8 cellular contexts compared by ENCODE assay signal in genomic region chr2:118310878-118311442, GRCh38.
DNase-seq lines count a peak whose midpoint lies in the region; ATAC-seq, FAIRE-seq and TF ChIP-seq lines count a peak whose summit lies in the region.

No MANE protein-coding gene starts in this region.

- H3K36me3 ChIP-seq in GM12878 (ENCODE audit: control insufficient read depth in 2 of 2, insufficient read depth in 2 of 2, low read length in 1 of 2) = no peaks in the 10 kb centered on the region
- H3K36me3 ChIP-seq in lower lobe of right lung = no peaks in the 10 kb centered on the region
- H3K36me3 ChIP-seq in transverse colon = no peaks in the 10 kb centered on the region

- TF ChIP-seq POLR2A in GM12878 (IDR thresholded peaks at IDR 0.05; ENCODE audit: low read depth, low read length) (no peak), transverse colon (IDR thresholded peaks at IDR 0.05) (no peak)

- intact Hi-C loops in activated naive CD4-positive, alpha-beta T cell treated with anti-CD3 and anti-CD28 coated beads for 36 hours (cut with micrococcal nuclease) = loop anchor here (1.0 to 10.0 kb wide), 8 partner anchors 89 to 1056 kb away; partner anchors contain the start of genes C2orf76, CCDC93, DBI and DDX18
- intact Hi-C loops in GM12878 (cut with micrococcal nuclease; ENCODE audit: unreplicated experiment) (no loop called here), lower lobe of right lung (cut with DNase I) (no loop called here), transverse colon (cut with DNase I; ENCODE audit: low total_unique reads) (no loop called here)

- 70% methylated on average over 15 of the region's 15 CpGs for WGBS in GM12878 (ENCODE audit: insufficient coverage, insufficient replicate concordance, low lambda C conversion rate, missing lambda C conversion rate)
- WGBS in transverse colon (ENCODE audit: low coverage in 1 of 2), 2 donors = 44 to 49% methylated on average over 4 to 15 of the region's 15 CpGs

- no peak for TF ChIP-seq CTCF in GM12878 (IDR thresholded peaks at IDR 0.05 in 2 of 3, conservative IDR thresholded peaks at IDR 0.05 in 1 of 3; ENCODE audit: control insufficient read depth in 2 of 3, extremely low read depth in 1 of 3, insufficient read depth in 1 of 3, low read depth in 3 of 3, low read length in 3 of 3)
- no peak for TF ChIP-seq CTCF in lower lobe of right lung (IDR thresholded peaks at IDR 0.05)
- no peak for TF ChIP-seq CTCF in transverse colon (IDR thresholded peaks at IDR 0.05)

- no peaks in the 10 kb centered on the region for H4K20me1 ChIP-seq in GM12878 (ENCODE audit: control insufficient read depth, insufficient read depth)

- TF ChIP-seq EP300 in GM12878 (IDR thresholded peaks at IDR 0.05; ENCODE audit: borderline replicate concordance in 1 of 2, control insufficient read depth in 1 of 2, low read depth in 2 of 2, low read length in 2 of 2) (no peak), transverse colon (IDR thresholded peaks at IDR 0.05; ENCODE audit: low read depth) (no peak)

- no peak for TF ChIP-seq RAD21 in GM12878 (IDR thresholded peaks at IDR 0.05; ENCODE audit: insufficient read depth, low read depth, low read length)

- CTCF ChIA-PET in activated naive CD4-positive, alpha-beta T cell treated with anti-CD3 and anti-CD28 coated beads for 36 hours (lab: Charles Lee) = interaction anchor here (1.4 kb wide), 1 partner anchor 265 kb away, joined by 5 read pairs; no protein-coding TSS in a partner anchor
- CTCF ChIA-PET in GM12878 (lab: Yijun Ruan, JAX) = no interaction called here

- peak overlapping the region; percentile 79 for H3K4me3 Mint-ChIP-seq in activated naive CD4-positive, alpha-beta T cell treated with anti-CD3 and anti-CD28 coated beads for 36 hours

- H3K9me3 Mint-ChIP-seq in activated naive CD4-positive, alpha-beta T cell treated with anti-CD3 and anti-CD28 coated beads for 36 hours = no peaks in the 10 kb centered on the region

- H3K27me3 ChIP-seq in GM12878 (replicated peaks in 1 of 2; ENCODE audit: control insufficient read depth in 2 of 2, insufficient read depth in 2 of 2, low read length in 1 of 2) (no peaks in the 10 kb centered on the region), lower lobe of right lung (ENCODE audit: low read depth) (peaks cover 56% of the 10 kb centered on the region), transverse colon (peaks cover 53% of the 10 kb centered on the region)

- H3K79me2 ChIP-seq in GM12878 (ENCODE audit: control insufficient read depth, insufficient read depth, low read length) = no peaks in the 10 kb centered on the region

- H3K9ac ChIP-seq in GM12878 (ENCODE audit: control insufficient read depth, insufficient read depth, low read length) = no peak overlapping the region

- no peak for FAIRE-seq in GM12878 (lab: Jason Lieb, UNC)

- SMC1A ChIA-PET in GM12878 (lab: Charles Lee; ENCODE audit: uncharacterized antibody, unreplicated experiment) = no interaction called here

- H3K9me3 ChIP-seq in GM12878 (replicated peaks; ENCODE audit: control insufficient read depth, insufficient read depth, low read length) (no peaks in the 10 kb centered on the region), lower lobe of right lung (no peaks in the 10 kb centered on the region), transverse colon (no peaks in the 10 kb centered on the region)

- ATAC-seq in GM12878 (no peak), lower lobe of right lung (no peak)
- no peak for ATAC-seq in activated CD4-positive, CD25-positive, alpha-beta regulatory T cell treated with anti-CD3 and anti-CD28 coated beads, Interleukin-2, amount 50 U/mL, for 24 hours

- H3K4me3 ChIP-seq in GM12878 (0 out of 2 replicates have a peak overlapping the region, but pooled peaks have one; percentile 40), lower lobe of right lung (peak overlapping the region; percentile 57), transverse colon (peak overlapping the region in 3 of 4 donors; percentile 44 to 66 (median 53))

- no peak for DNase-seq in activated naive CD4-positive, alpha-beta T cell treated with anti-CD3 and anti-CD28 coated beads for 36 hours
- DNase-seq in activated naive CD4-positive, alpha-beta T cell (lab: John Stamatoyannopoulos, UW) = no peak
- DNase-seq in GM12878 (ENCODE audit: low read depth, low spot score) (no peak), lower lobe of right lung (no peak), transverse colon (no peak)
- DNase-seq in stimulated activated CD4-positive, alpha-beta T cell treated with anti-CD3 and anti-CD28 coated beads, Interleukin-12 subunit alpha, Interleukin-12 subunit beta, amount 100 ng/mL, for 4 hours = no peak
- DNase-seq in effector CD8-positive, alpha-beta T cell (lab: John Stamatoyannopoulos, UW) = no peak

- peaks cover 2% of the 10 kb centered on the region for H3K4me1 Mint-ChIP-seq in activated naive CD4-positive, alpha-beta T cell treated with anti-CD3 and anti-CD28 coated beads for 36 hours (ENCODE audit: low read depth)

- in situ Hi-C loops in GM12878 (cut with MboI) (no loop called here), transverse colon (cut with MboI; ENCODE audit: low pct_ligation_motif_present in 1 of 4, low pct_unique_long_range_greater_than_20kb in 1 of 4, low sequenced_read_pairs in 3 of 4) (no loop called here)

- BruUV-seq in GM12878 (replicated peaks; lab: Mats Ljungman, UMichigan) = no TSS peak

- H2AFZ ChIP-seq in GM12878 (ENCODE audit: control insufficient read depth, low read depth, low read length) = no peak overlapping the region

- POLR2A ChIA-PET in GM12878 (lab: Charles Lee) = no interaction called here

- no peaks in the 10 kb centered on the region for H3K36me3 Mint-ChIP-seq in activated naive CD4-positive, alpha-beta T cell treated with anti-CD3 and anti-CD28 coated beads for 36 hours (ENCODE audit: low read depth)

- no peak overlapping the region for H3K4me2 ChIP-seq in GM12878 (ENCODE audit: control insufficient read depth, insufficient read depth)

- no peak overlapping the region for H3K27ac ChIP-seq in GM12878 (ENCODE audit: control insufficient read depth, insufficient read depth)
- no peak overlapping the region for H3K27ac ChIP-seq in lower lobe of right lung
- no peak overlapping the region for H3K27ac ChIP-seq in transverse colon

- H3K27ac Mint-ChIP-seq in activated naive CD4-positive, alpha-beta T cell treated with anti-CD3 and anti-CD28 coated beads for 36 hours = peak overlapping the region; percentile 90

- RAD21 ChIA-PET in GM12878 (lab: Charles Lee; ENCODE audit: unreplicated experiment) = no interaction called here

- H3K27me3 Mint-ChIP-seq in activated naive CD4-positive, alpha-beta T cell treated with anti-CD3 and anti-CD28 coated beads for 36 hours (ENCODE audit: low read depth) = no peaks in the 10 kb centered on the region

- H3K4me1 ChIP-seq in GM12878 (ENCODE audit: control insufficient read depth, insufficient read depth, low read length) (no peaks in the 10 kb centered on the region), lower lobe of right lung (peaks cover 7% of the 10 kb centered on the region), transverse colon (peaks cover 0 to 13% (median 2%) of the 10 kb centered on the region in 4 donors)

TF ChIP-seq in GM12878, 131 proteins besides CTCF, POLR2A, EP300 and RAD21:
- TF ChIP-seq RB1 (IDR thresholded peaks at IDR 0.05; ENCODE audit: borderline replicate concordance) = no peak
- TF ChIP-seq TCF7 (IDR thresholded peaks at IDR 0.05; ENCODE audit: borderline replicate concordance) = no peak
- TF ChIP-seq MXI1 (IDR thresholded peaks at IDR 0.05; ENCODE audit: low read depth, low read length) = no peak
